In genomic region chr14:99524804-99525698, GRCh38 we compare ENCODE assay signal across 9 cellular contexts. TPM values are rescaled to one million over a fixed set of nuclear protein-coding genes. Genes with fewer than 3 reads are reported as not detected.
DNase-seq lines count a peak whose midpoint lies in the region; ATAC-seq and TF ChIP-seq lines count a peak whose summit lies in the region.
"Had no signal": no experiment of that assay in that cellular context is flagged by ENCODE, and none has a peak within 500 bp of the region (broad histone marks: within the 10 kb centered on the region; RNA-seq: fewer than 3 reads in every experiment).

No MANE protein-coding gene starts in this region.

- intact Hi-C loops in right lobe of liver (cut with DNase I): no loop called here

- CTCF ChIA-PET in BJ (lab: Yijun Ruan, JAX): interaction anchor here (0.7 to 6.0 kb wide), 8 partner anchors 49 to 102 kb away, joined by 3 to 49 read pairs (median 5); partner anchors contain the start of gene CCDC85C

- H3K9ac ChIP-seq in HUES64 (ENCODE audit: low read depth, low read length): no peak overlapping the region

- H3K9me3 ChIP-seq in HUES64 (ENCODE audit: insufficient read depth, low read depth, low read length): no peaks in the 10 kb centered on the region
- H3K9me3 ChIP-seq in right lobe of liver: no peaks in the 10 kb centered on the region
- H3K9me3 ChIP-seq: adrenal gland had no signal

- H3K27me3 ChIP-seq in BJ (ENCODE audit: control insufficient read depth, insufficient read depth, low read length) (no peaks in the 10 kb centered on the region), HUES64 (ENCODE audit: insufficient read depth, low read length) (no peaks in the 10 kb centered on the region), right lobe of liver (no peaks in the 10 kb centered on the region)
- H3K27me3 ChIP-seq: adrenal gland had no signal

- H3K4me3 ChIP-seq in BJ (ENCODE audit: low read depth, low read length): no peak overlapping the region
- no peak overlapping the region for H3K4me3 ChIP-seq in HUES64 (ENCODE audit: low read length)
- no peak overlapping the region for H3K4me3 ChIP-seq in astrocyte of the cerebellum (ENCODE audit: low read depth, low read length)
- no peak overlapping the region for H3K4me3 ChIP-seq in right lobe of liver
- H3K4me3 ChIP-seq: adrenal gland had no signal

- TF ChIP-seq POLR2A in right lobe of liver (IDR thresholded peaks at IDR 0.05): no peak

- in situ Hi-C loops in astrocyte of the cerebellum (cut with HindIII; ENCODE audit: low sequenced_read_pairs): no loop called here

- DNase-seq in BJ (ENCODE audit: low read depth): no peak
- DNase-seq in astrocyte of the cerebellum (ENCODE audit: low read depth): no peak
- peak in 1 of 3 donors; percentile 23 for DNase-seq in right lobe of liver
- no peak for DNase-seq in CD1c-positive myeloid dendritic cell (ENCODE audit: extremely low spot score)
- no peak for DNase-seq in NCI-H2171 (lab: John Stamatoyannopoulos, UW)

- peak; percentile 59 for TF ChIP-seq CTCF in BJ (IDR thresholded peaks at IDR 0.05; ENCODE audit: insufficient read depth, low read depth, low read length)
- peak; percentile 51 for TF ChIP-seq CTCF in astrocyte of the cerebellum (IDR thresholded peaks at IDR 0.05; ENCODE audit: low read depth, low read length, missing control alignments)
- peak in 2 of 4 donors; percentile 10 for TF ChIP-seq CTCF in right lobe of liver (IDR thresholded peaks at IDR 0.05)

- WGBS in HUES64: 58% methylated on average over 17 of the region's 17 CpGs
- 89% methylated on average over 5 of the region's 17 CpGs for WGBS in right lobe of liver (ENCODE audit: insufficient coverage, low coverage, low lambda C conversion rate, missing lambda C conversion rate)

- H3K27ac ChIP-seq in HUES64 (ENCODE audit: low read depth, low read length) (peak overlapping the region; percentile 48; the same call in 1 of the 2 replicates), right lobe of liver (no peak overlapping the region)

- POLR2A ChIA-PET in BJ (lab: Charles Lee): no interaction called here

- H3K4me1 ChIP-seq in HUES64 (ENCODE audit: insufficient read depth, low read length) (peaks cover 35% of the 10 kb centered on the region), right lobe of liver (peaks cover 0 to 6% (median 2%) of the 10 kb centered on the region in 4 donors)

- H3K36me3 ChIP-seq in BJ (ENCODE audit: control insufficient read depth, insufficient read depth, low read length): no peaks in the 10 kb centered on the region; the same call in 1 of the 2 replicates
- H3K36me3 ChIP-seq in HUES64 (ENCODE audit: insufficient read depth, low read length): no peaks in the 10 kb centered on the region
- no peaks in the 10 kb centered on the region for H3K36me3 ChIP-seq in right lobe of liver
- H3K36me3 ChIP-seq: adrenal gland had no signal

- ATAC-seq in right lobe of liver: peak; percentile 14 to 46 (median 28)
- ATAC-seq in HG03439 (IDR thresholded peaks at IDR 0.05; ENCODE audit: unreplicated experiment): no peak
- ATAC-seq in GM19395 (IDR thresholded peaks at IDR 0.05; ENCODE audit: unreplicated experiment): no peak

RNA-seq across cellular contexts. Expression of gene CCNK, which starts 43.8 kb away (rescaled TPM):
- polyA plus RNA-seq in BJ (2011; rRNA removed): 11.0 and 12.7 TPM in 2 replicates
- polyA minus RNA-seq in BJ (2011; rRNA and poly(A)+ RNA removed): 19.4 and 30.9 TPM in 2 replicates
- polyA plus RNA-seq in HUES64 (2013, experiment 1 of 2): 46.6 TPM
- 56.0 TPM for polyA plus RNA-seq in HUES64 (2013, experiment 2 of 2)
- 10 to 100 TPM; 11.8 to 23.4 (median 15.4) TPM for total RNA-seq in right lobe of liver

RNA-seq across cellular contexts. Expression of gene SETD3, which starts 44.4 kb away (rescaled TPM):
- polyA plus RNA-seq in BJ (2011; rRNA removed): 20.2 and 35.4 TPM in 2 replicates
- polyA minus RNA-seq in BJ (2011; rRNA and poly(A)+ RNA removed): 25.6 and 31.2 TPM in 2 replicates
- 35.7 TPM for polyA plus RNA-seq in HUES64 (2013, experiment 1 of 2)
- 39.1 TPM for polyA plus RNA-seq in HUES64 (2013, experiment 2 of 2)
- total RNA-seq in right lobe of liver: 10 to 100 TPM; 24.7 to 42.0 (median 28.8) TPM

Comparison
In these comparisons a context has a peak if more than half of its experiments do, and no peak if none do; other contexts are left out.
1. ATAC-seq: peak in right lobe of liver (4 of 4); none in HG03439 (single experiment) and GM19395 (single experiment).